21 cellular contexts compared by ENCODE assay signal in the genomic region with DNA sequence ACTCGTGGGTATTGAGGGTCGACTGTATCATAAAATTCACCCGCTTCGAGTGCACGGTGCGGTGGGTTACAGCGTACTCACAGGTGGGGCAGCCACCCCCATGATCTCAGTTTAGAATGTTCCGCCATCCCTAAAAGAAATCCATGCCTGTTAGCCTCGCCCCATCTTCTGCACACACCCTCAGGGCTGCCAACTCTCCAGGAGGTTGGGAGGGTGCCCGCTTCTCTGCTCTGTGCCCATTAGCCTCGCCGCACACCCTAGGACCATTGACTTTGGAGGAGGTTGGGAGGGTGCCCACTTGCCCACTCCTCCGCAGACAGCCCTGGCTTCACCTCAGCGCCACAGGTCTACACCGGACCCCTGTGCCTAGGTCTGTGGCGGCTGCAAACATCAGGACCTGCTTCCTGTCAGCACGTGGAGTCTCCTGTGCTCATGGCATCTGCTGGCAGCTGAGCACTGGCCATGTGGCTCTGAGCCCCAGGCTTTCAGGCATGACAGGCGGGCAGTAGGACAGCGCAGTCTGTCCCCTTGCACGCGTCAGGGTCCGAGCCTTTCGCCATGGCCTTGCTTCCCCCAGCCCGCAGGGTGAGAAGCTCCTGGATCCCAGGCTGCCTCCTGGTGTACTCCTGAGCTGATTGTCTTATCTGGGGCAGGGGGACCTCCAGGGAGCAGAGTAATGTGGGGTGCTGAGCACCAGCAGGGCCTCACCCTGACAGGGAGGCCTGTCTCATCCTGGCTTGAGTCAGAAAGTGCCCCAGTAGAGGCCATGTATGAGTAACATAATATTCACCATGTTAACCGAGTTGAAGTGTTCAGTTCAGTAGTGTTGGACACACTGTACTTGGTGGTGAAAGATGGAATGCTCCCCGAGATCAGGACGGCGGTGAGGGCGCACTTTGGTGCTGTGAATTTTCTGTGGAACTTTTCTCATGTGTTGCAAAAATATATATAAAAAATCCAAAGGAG. TPM values are rescaled to one million over a fixed set of nuclear protein-coding genes. Genes with fewer than 3 reads are reported as not detected.
DNase-seq lines count a peak whose midpoint lies in the region; ATAC-seq, FAIRE-seq and TF ChIP-seq lines count a peak whose summit lies in the region.
"Had no signal": no experiment of that assay in that cellular context is flagged by ENCODE, and none has a peak within 500 bp of the region (broad histone marks: within the 10 kb centered on the region; RNA-seq: fewer than 3 reads in every experiment).

No MANE protein-coding gene starts in this region.

- intact Hi-C loops in stomach (cut with DNase I; ENCODE audit: low total_unique reads), result no loop called here

- peaks cover 0 to 1% of the 10 kb centered on the region in 2 donors for H3K9me3 ChIP-seq in neuronal stem cell (replicated peaks in 1 of 2; ENCODE audit: control insufficient read depth in 2 of 2, insufficient read depth in 1 of 2, low read depth in 1 of 2, low read length in 2 of 2)
- no peaks in the 10 kb centered on the region for H3K9me3 ChIP-seq in stomach
- H3K9me3 ChIP-seq: heart left ventricle had no signal

- H4K91ac ChIP-seq in neuronal stem cell (ENCODE audit: low read depth, low read length, poor library complexity), result no peak overlapping the region

- no peak overlapping the region for H3K9ac ChIP-seq in neuronal stem cell (ENCODE audit: low read depth, low read length, poor library complexity)

- DNase-seq in G401 (ENCODE audit: low spot score) (peak; percentile 80), LHCN-M2 (ENCODE audit: low read depth) (peak; percentile 73), bronchial epithelial cell (ENCODE audit: low read depth) (peak; percentile 36), neuronal stem cell (ENCODE audit: low spot score) (no peak), stomach (no peak), AG08395 (ENCODE audit: low spot score) (no peak)
- DNase-seq: activated naive CD4-positive, alpha-beta T cell treated with anti-CD3 and anti-CD28 coated beads, Interleukin-2, amount 10 ng/mL, durations not matched to agents 7 days and 5 days; DMS 273 treated with DMSO at 0.1 percent for 48 hours; NCI-H1694 treated with DMSO at 0.1 percent for 48 hours; NCI-H69; nucleus accumbens; RPMI8226 had no signal

- WGBS in neuronal stem cell (ENCODE audit: extremely low coverage in 2 of 2, insufficient read length in 2 of 2, insufficient replicate concordance in 1 of 2), 2 donors, result no CpG with 5 or more reads among the region's 29 CpGs
- 95 to 97% (median 96%) methylated on average over 25 to 29 of the region's 29 CpGs for WGBS in stomach, 5 donors

- H3K23ac ChIP-seq in neuronal stem cell (ENCODE audit: low read depth, low read length, poor library complexity), result peak overlapping the region; percentile 5

- H3K27ac ChIP-seq in neuronal stem cell (replicated peaks; ENCODE audit: low read length), result no peak overlapping the region
- H3K27ac ChIP-seq in stomach, result no peak overlapping the region
- H3K27ac ChIP-seq: C4-2B, heart left ventricle had no signal

- no peak overlapping the region for H2BK120ac ChIP-seq in neuronal stem cell (ENCODE audit: low read depth, low read length)

- no peak overlapping the region for H3K4ac ChIP-seq in neuronal stem cell (ENCODE audit: low read length)

- peaks cover 1% of the 10 kb centered on the region for H3K79me1 ChIP-seq in neuronal stem cell (ENCODE audit: low read depth, low read length)

- H2AFZ ChIP-seq in neuronal stem cell (ENCODE audit: low read length), result no peak overlapping the region

- TF ChIP-seq CTCF in bronchial epithelial cell (IDR thresholded peaks at IDR 0.05; ENCODE audit: insufficient read depth, low read length, severe bottlenecking) (no peak), stomach (IDR thresholded peaks at IDR 0.05) (no peak)

- peaks cover 29% of the 10 kb centered on the region for H3K36me3 ChIP-seq in bronchial epithelial cell (ENCODE audit: control insufficient read depth, insufficient read depth, low read length)
- H3K36me3 ChIP-seq in neuronal stem cell (replicated peaks in 1 of 2; ENCODE audit: control insufficient read depth in 2 of 2, insufficient read depth in 2 of 2, low read length in 2 of 2), result peaks cover 41 to 80% of the 10 kb centered on the region in 2 donors
- peaks cover 46 to 99% (median 98%) of the 10 kb centered on the region in 4 donors for H3K36me3 ChIP-seq in stomach

- H2BK12ac ChIP-seq in neuronal stem cell (ENCODE audit: low read length), result no peak overlapping the region

- no peak overlapping the region for H2AK5ac ChIP-seq in neuronal stem cell (ENCODE audit: low read depth, low read length)

- no peak overlapping the region for H4K8ac ChIP-seq in neuronal stem cell (ENCODE audit: low read depth, low read length)

- no peak for ATAC-seq in HG03565 (IDR thresholded peaks at IDR 0.05; ENCODE audit: unreplicated experiment)
- ATAC-seq: heart left ventricle; stimulated activated memory B cell treated with anti-CD40 and anti-IgM and Interleukin-4, amounts not matched to agents 10 μg/mL and 1 μg/mL and 100 μg/mL, for 72 hours had no signal

- no peak for TF ChIP-seq EP300 in stomach (IDR thresholded peaks at IDR 0.05)

- H3K18ac ChIP-seq in neuronal stem cell (ENCODE audit: low read length), result no peak overlapping the region

- peak; percentile 47 for FAIRE-seq in bronchial epithelial cell (lab: Jason Lieb, UNC)
- FAIRE-seq: endothelial cell of umbilical vein, G401.6, TTC549, urothelium cell line had no signal

- H2BK15ac ChIP-seq in neuronal stem cell (ENCODE audit: low read length), result no peak overlapping the region

- H3K4me3 ChIP-seq in bronchial epithelial cell (ENCODE audit: low read depth, low read length) (no peak overlapping the region), neuronal stem cell (ENCODE audit: low read length in 2 of 2) (peak overlapping the region in 1 of 2 donors; percentile 3), stomach (no peak overlapping the region)
- H3K4me3 ChIP-seq: heart left ventricle, smooth muscle cell had no signal

- H3K4me1 ChIP-seq in neuronal stem cell (ENCODE audit: control insufficient read depth in 2 of 2, insufficient read depth in 1 of 2, low read depth in 1 of 2, low read length in 2 of 2) (no peaks in the 10 kb centered on the region), stomach (no peaks in the 10 kb centered on the region)
- H3K4me1 ChIP-seq: heart left ventricle had no signal

- H3K14ac ChIP-seq in neuronal stem cell (ENCODE audit: low read length), result no peak overlapping the region

- in situ Hi-C loops in G401 (cut with HindIII; ENCODE audit: low sequenced_read_pairs), result no loop called here

- TF ChIP-seq POLR2A in stomach (IDR thresholded peaks at IDR 0.05), result no peak

- H3K4me2 ChIP-seq in neuronal stem cell (ENCODE audit: insufficient read depth, low read length, poor library complexity, severe bottlenecking), result no peak overlapping the region
- H3K4me2 ChIP-seq: smooth muscle cell had no signal

- H3K27me3 ChIP-seq in bronchial epithelial cell (ENCODE audit: control insufficient read depth, insufficient read depth, low read length), result no peaks in the 10 kb centered on the region
- H3K27me3 ChIP-seq in neuronal stem cell (ENCODE audit: control insufficient read depth in 3 of 3, insufficient read depth in 3 of 3, low read depth in 1 of 3, low read length in 3 of 3), result no peaks in the 10 kb centered on the region
- H3K27me3 ChIP-seq in stomach, result no peaks in the 10 kb centered on the region
- H3K27me3 ChIP-seq: heart left ventricle had no signal

- H2BK5ac ChIP-seq in neuronal stem cell (ENCODE audit: low read length), result no peak overlapping the region

RNA-seq across cellular contexts. Expression of gene NME3, which starts 21.9 kb away (rescaled TPM):
- 64.4 and 76.9 TPM in 2 replicates for total RNA-seq in G401 (2014; rRNA removed; shearing (Covaris generic))
- 50.9 and 53.5 TPM in 2 replicates for total RNA-seq in LHCN-M2 (2014; rRNA removed)
- polyA plus RNA-seq in LHCN-M2 (2012), result 60.7 TPM
- total RNA-seq in bronchial epithelial cell, result 48.5 and 56.9 TPM in 2 replicates
- 38.5 TPM for polyA plus RNA-seq in neuronal stem cell (2013, experiment 1 of 2)
- polyA plus RNA-seq in neuronal stem cell (2013, experiment 2 of 2), result 35.4 TPM
- 100 to 1,000 TPM in 2 of 5 donors, 10 to 100 TPM in 3; 18.7 to 420 (median 52.1) TPM for total RNA-seq in stomach
- polyA plus RNA-seq in stomach, result 100 to 1,000 TPM; 116 to 194 (median 135) TPM

RNA-seq across cellular contexts. Expression of gene EME2, which starts 23.2 kb away (rescaled TPM):
- 10.4 and 10.6 TPM in 2 replicates for total RNA-seq in G401 (2014; rRNA removed; shearing (Covaris generic))
- 13.7 and 17.4 TPM in 2 replicates for total RNA-seq in LHCN-M2 (2014; rRNA removed)
- 5.1 TPM for polyA plus RNA-seq in LHCN-M2 (2012)
- total RNA-seq in bronchial epithelial cell, result 5.8 and 6.1 TPM in 2 replicates
- 3.6 TPM for polyA plus RNA-seq in neuronal stem cell (2013, experiment 1 of 2)
- polyA plus RNA-seq in neuronal stem cell (2013, experiment 2 of 2), result 3.3 TPM
- total RNA-seq in stomach, result 10 to 100 TPM in 4 of 5 donors, 1 to 10 TPM in 1; 8.8 to 94.1 (median 34.4) TPM
- 1 to 10 TPM; 2.6 to 7.9 (median 6.9) TPM for polyA plus RNA-seq in stomach

RNA-seq across cellular contexts. Expression of gene MRPS34, which starts 23.5 kb away (rescaled TPM):
- 276 and 281 TPM in 2 replicates for total RNA-seq in G401 (2014; rRNA removed; shearing (Covaris generic))
- total RNA-seq in LHCN-M2 (2014; rRNA removed) (132 and 155 TPM in 2 replicates), bronchial epithelial cell (71.3 and 74.8 TPM in 2 replicates), stomach (100 to 1,000 TPM in 1 of 5 donors, 10 to 100 TPM in 4; 21.1 to 204 (median 64.7) TPM)
- polyA plus RNA-seq in LHCN-M2 (2012), result 136 TPM
- polyA plus RNA-seq in neuronal stem cell (2013, experiment 1 of 2), result 108 TPM
- 110 TPM for polyA plus RNA-seq in neuronal stem cell (2013, experiment 2 of 2)
- polyA plus RNA-seq in stomach, result 100 to 1,000 TPM; 120 to 155 (median 126) TPM

RNA-seq across cellular contexts. Expression of gene SPSB3, which starts 32.9 kb away (rescaled TPM):
- 14.0 and 27.3 TPM in 2 replicates for total RNA-seq in G401 (2014; rRNA removed; shearing (Covaris generic))
- total RNA-seq in LHCN-M2 (2014; rRNA removed) (24.2 and 27.2 TPM in 2 replicates), bronchial epithelial cell (35.5 and 48.2 TPM in 2 replicates), stomach (100 to 1,000 TPM in 1 of 5 donors, 10 to 100 TPM in 4; 22.2 to 186 (median 70.9) TPM)
- polyA plus RNA-seq in LHCN-M2 (2012), result 15.6 TPM
- 25.2 TPM for polyA plus RNA-seq in neuronal stem cell (2013, experiment 1 of 2)
- polyA plus RNA-seq in neuronal stem cell (2013, experiment 2 of 2), result 23.3 TPM
- polyA plus RNA-seq in stomach, result 100 to 1,000 TPM in 1 of 3 donors, 10 to 100 TPM in 2; 54.2 to 111 (median 83.6) TPM

RNA-seq across cellular contexts. Expression of gene NUBP2, which starts 33.3 kb away (rescaled TPM):
- total RNA-seq in G401 (2014; rRNA removed; shearing (Covaris generic)), result 128 and 160 TPM in 2 replicates
- 145 and 213 TPM in 2 replicates for total RNA-seq in LHCN-M2 (2014; rRNA removed)
- polyA plus RNA-seq in LHCN-M2 (2012), result 50.4 TPM
- 60.2 and 82.9 TPM in 2 replicates for total RNA-seq in bronchial epithelial cell
- 52.2 TPM for polyA plus RNA-seq in neuronal stem cell (2013, experiment 1 of 2)
- polyA plus RNA-seq in neuronal stem cell (2013, experiment 2 of 2), result 50.6 TPM
- total RNA-seq in stomach, result 100 to 1,000 TPM in 1 of 5 donors, 10 to 100 TPM in 4; 14.7 to 171 (median 54.8) TPM
- 10 to 100 TPM; 60.6 to 86.0 (median 74.7) TPM for polyA plus RNA-seq in stomach

Comparison
In these comparisons a context has a peak if more than half of its experiments do, and no peak if none do; other contexts are left out.
1. DNase-seq: peak in G401 (single experiment), LHCN-M2 (single experiment) and bronchial epithelial cell (single experiment); none in neuronal stem cell (single experiment), stomach (single experiment) and AG08395 (single experiment).